Comparison of ENCODE assay signal across 19 cellular contexts in genomic region chr3:106431698-106432097, GRCh38.
DNase-seq lines count a peak whose midpoint lies in the region; ATAC-seq, FAIRE-seq and TF ChIP-seq lines count a peak whose summit lies in the region.
"Had no signal": no experiment of that assay in that cellular context is flagged by ENCODE, and none has a peak within 500 bp of the region (broad histone marks: within the 10 kb centered on the region; RNA-seq: fewer than 3 reads in every experiment).

No MANE protein-coding gene starts in this region.

- ATAC-seq in gastroesophageal sphincter (peak; percentile 47), HG02970 (IDR thresholded peaks at IDR 0.05; ENCODE audit: low FRiP score, unreplicated experiment) (no peak)
- no peak for ATAC-seq in activated naive CD8-positive, alpha-beta T cell treated with anti-CD3 and anti-CD28 coated beads, Interleukin-2, amount 50 U/mL, for 24 hours
- ATAC-seq in naive thymus-derived CD8-positive, alpha-beta T cell = no peak
- ATAC-seq: GM12878, K562 had no signal

- H3K9ac ChIP-seq in neuronal stem cell (ENCODE audit: low read depth, low read length, poor library complexity) = no peak overlapping the region

- peaks cover 37% of the 10 kb centered on the region for H3K4me1 Mint-ChIP-seq in activated naive CD8-positive, alpha-beta T cell treated with anti-CD3 and anti-CD28 coated beads, Interleukin-2, amount 50 U/mL, for 24 hours
- H3K4me1 Mint-ChIP-seq in naive thymus-derived CD8-positive, alpha-beta T cell = peaks cover 0 to 13% (median 3%) of the 10 kb centered on the region in 4 donors

- DNase-seq in GM19239 (ENCODE audit: insufficient read length, low spot score) (no peak), PC-9 (no peak), neuronal stem cell (ENCODE audit: low spot score) (no peak), cerebellar nuclear complex (lab: John Stamatoyannopoulos, UW) (no peak)
- no peak for DNase-seq in activated naive CD8-positive, alpha-beta T cell treated with anti-CD3 and anti-CD28 coated beads, Interleukin-2, amount 50 U/mL, for 24 hours
- no peak for DNase-seq in naive thymus-derived CD8-positive, alpha-beta T cell
- DNase-seq: BE2C; CD4-positive, alpha-beta T cell; EL; GOT3; NCI-H1092 treated with DMSO at 0.1 percent for 48 hours; NCI-H146; NCI-H774; Right ventricle myocardium superior had no signal

- H3K79me1 ChIP-seq in neuronal stem cell (ENCODE audit: low read depth, low read length) = no peaks in the 10 kb centered on the region

- no peak overlapping the region for H3K4ac ChIP-seq in neuronal stem cell (ENCODE audit: low read length)

- no peak overlapping the region for H2BK5ac ChIP-seq in neuronal stem cell (ENCODE audit: low read length)

- H3K4me3 Mint-ChIP-seq in activated naive CD8-positive, alpha-beta T cell treated with anti-CD3 and anti-CD28 coated beads, Interleukin-2, amount 50 U/mL, for 24 hours = no peak overlapping the region
- H3K4me3 Mint-ChIP-seq in naive thymus-derived CD8-positive, alpha-beta T cell = no peak overlapping the region
- H3K4me3 Mint-ChIP-seq: CD4-positive, alpha-beta T cell had no signal

- peaks cover 12% of the 10 kb centered on the region for H3K36me3 Mint-ChIP-seq in activated naive CD8-positive, alpha-beta T cell treated with anti-CD3 and anti-CD28 coated beads, Interleukin-2, amount 50 U/mL, for 24 hours (ENCODE audit: low read depth)
- H3K36me3 Mint-ChIP-seq in naive thymus-derived CD8-positive, alpha-beta T cell = no peaks in the 10 kb centered on the region

- H3K36me3 ChIP-seq in PC-9 (ENCODE audit: low read depth) (no peaks in the 10 kb centered on the region), gastroesophageal sphincter (no peaks in the 10 kb centered on the region), neuronal stem cell (replicated peaks in 1 of 2; ENCODE audit: control insufficient read depth in 2 of 2, insufficient read depth in 2 of 2, low read length in 2 of 2) (no peaks in the 10 kb centered on the region)
- H3K36me3 ChIP-seq: BE2C had no signal

- no peaks in the 10 kb centered on the region; the same call in 1 of the 2 replicates for H3K4me1 ChIP-seq in PC-9 (replicated peaks; ENCODE audit: insufficient read depth)
- H3K4me1 ChIP-seq in gastroesophageal sphincter = peaks cover 0 to 11% (median 6%) of the 10 kb centered on the region in 3 donors
- peaks cover 0 to 4% of the 10 kb centered on the region in 2 donors for H3K4me1 ChIP-seq in neuronal stem cell (ENCODE audit: control insufficient read depth in 2 of 2, insufficient read depth in 1 of 2, low read depth in 1 of 2, low read length in 2 of 2)
- H3K4me1 ChIP-seq: BE2C had no signal

- H3K9me3 ChIP-seq in PC-9 (ENCODE audit: insufficient read depth, low read depth) (peaks cover 20% of the 10 kb centered on the region), gastroesophageal sphincter (no peaks in the 10 kb centered on the region), neuronal stem cell (replicated peaks in 1 of 2; ENCODE audit: control insufficient read depth in 2 of 2, insufficient read depth in 1 of 2, low read depth in 1 of 2, low read length in 2 of 2) (no peaks in the 10 kb centered on the region)
- H3K9me3 ChIP-seq: BE2C had no signal

- no peaks in the 10 kb centered on the region for H4K20me1 ChIP-seq in PC-9 (ENCODE audit: insufficient read depth)

- no peak overlapping the region for H3K4me3 ChIP-seq in PC-9
- no peak overlapping the region for H3K4me3 ChIP-seq in gastroesophageal sphincter
- H3K4me3 ChIP-seq in neuronal stem cell (ENCODE audit: low read length in 2 of 2) = no peak overlapping the region
- H3K4me3 ChIP-seq: GM12878, K562 had no signal

- no peak overlapping the region for H2AK5ac ChIP-seq in neuronal stem cell (ENCODE audit: low read depth, low read length)

- peaks cover 9% of the 10 kb centered on the region; the same call in 1 of the 2 replicates for H3F3A ChIP-seq in PC-9 (ENCODE audit: insufficient read depth, low read depth)

- TF ChIP-seq POLR2A in gastroesophageal sphincter (IDR thresholded peaks at IDR 0.05) = no peak

- H3K27ac Mint-ChIP-seq in activated naive CD8-positive, alpha-beta T cell treated with anti-CD3 and anti-CD28 coated beads, Interleukin-2, amount 50 U/mL, for 24 hours = no peak overlapping the region
- no peak overlapping the region for H3K27ac Mint-ChIP-seq in naive thymus-derived CD8-positive, alpha-beta T cell
- H3K27ac Mint-ChIP-seq: CD4-positive, alpha-beta T cell had no signal

- H3K14ac ChIP-seq in neuronal stem cell (ENCODE audit: low read length) = no peak overlapping the region

- peak; percentile 56 for FAIRE-seq in GM19239 (lab: Jason Lieb, UNC)
- FAIRE-seq: A204.1, GM12878, K562 had no signal

- H2AFZ ChIP-seq in PC-9 = peak overlapping the region; percentile 37
- peak overlapping the region; percentile 73 for H2AFZ ChIP-seq in neuronal stem cell (ENCODE audit: low read length)

- H3K79me2 ChIP-seq in PC-9 (ENCODE audit: low read depth) = no peaks in the 10 kb centered on the region

- intact Hi-C loops in PC-9 (cut with micrococcal nuclease; ENCODE audit: unreplicated experiment) = no loop called here

- no peak for TF ChIP-seq EP300 in gastroesophageal sphincter (IDR thresholded peaks at IDR 0.05)

- H3K27me3 ChIP-seq in PC-9 (ENCODE audit: insufficient read depth, low read depth) (no peaks in the 10 kb centered on the region), gastroesophageal sphincter (no peaks in the 10 kb centered on the region), neuronal stem cell (ENCODE audit: control insufficient read depth in 3 of 3, insufficient read depth in 3 of 3, low read depth in 1 of 3, low read length in 3 of 3) (no peaks in the 10 kb centered on the region)
- H3K27me3 ChIP-seq: BE2C had no signal

- POLR2A ChIA-PET in PC-9 (lab: Charles Lee; ENCODE audit: unreplicated experiment) = no interaction called here
- POLR2A ChIA-PET in naive thymus-derived CD8-positive, alpha-beta T cell (lab: Charles Lee) = no interaction called here

- no peak overlapping the region for H2BK120ac ChIP-seq in neuronal stem cell (ENCODE audit: low read depth, low read length)

- H3K27me3 Mint-ChIP-seq in activated naive CD8-positive, alpha-beta T cell treated with anti-CD3 and anti-CD28 coated beads, Interleukin-2, amount 50 U/mL, for 24 hours = peaks cover 2% of the 10 kb centered on the region
- no peaks in the 10 kb centered on the region for H3K27me3 Mint-ChIP-seq in naive thymus-derived CD8-positive, alpha-beta T cell
- H3K27me3 Mint-ChIP-seq: CD4-positive, alpha-beta T cell had no signal

- H3K23ac ChIP-seq in neuronal stem cell (ENCODE audit: low read depth, low read length, poor library complexity) = no peak overlapping the region

- no peaks in the 10 kb centered on the region for H3K9me2 ChIP-seq in PC-9 (ENCODE audit: insufficient read depth)

- TF ChIP-seq CTCF in PC-9 (conservative IDR thresholded peaks at IDR 0.05) (no peak), gastroesophageal sphincter (IDR thresholded peaks at IDR 0.05) (no peak)

- H2BK15ac ChIP-seq in neuronal stem cell (ENCODE audit: low read length) = no peak overlapping the region

- H2BK12ac ChIP-seq in neuronal stem cell (ENCODE audit: low read length) = no peak overlapping the region

- no peak overlapping the region for H3K18ac ChIP-seq in neuronal stem cell (ENCODE audit: low read length)

- H3K9me3 Mint-ChIP-seq in activated naive CD8-positive, alpha-beta T cell treated with anti-CD3 and anti-CD28 coated beads, Interleukin-2, amount 50 U/mL, for 24 hours = peaks cover 28% of the 10 kb centered on the region
- H3K9me3 Mint-ChIP-seq in naive thymus-derived CD8-positive, alpha-beta T cell = peaks cover 0 to 9% (median 0%) of the 10 kb centered on the region in 9 donors
- H3K9me3 Mint-ChIP-seq: CD4-positive, alpha-beta T cell had no signal

- H4K8ac ChIP-seq in neuronal stem cell (ENCODE audit: low read depth, low read length) = no peak overlapping the region

- H3K27ac ChIP-seq in PC-9 = no peak overlapping the region
- peak overlapping the region in 2 of 4 donors; percentile 23 to 33 for H3K27ac ChIP-seq in gastroesophageal sphincter
- H3K27ac ChIP-seq in neuronal stem cell (replicated peaks; ENCODE audit: low read length) = no peak overlapping the region

- CTCF ChIA-PET in PC-9 (lab: Charles Lee) = no interaction called here

- H3K4me2 ChIP-seq in PC-9 (no peak overlapping the region), neuronal stem cell (ENCODE audit: insufficient read depth, low read length, poor library complexity, severe bottlenecking) (no peak overlapping the region)

- BruUV-seq in PC-9 (replicated peaks; lab: Mats Ljungman, UMichigan) = no TSS peak

- WGBS in gastroesophageal sphincter (ENCODE audit: low coverage in 1 of 2), 2 donors = 69 to 80% methylated on average over 4 to 7 of the region's 7 CpGs
- no CpG with 5 or more reads among the region's 7 CpGs for WGBS in neuronal stem cell (ENCODE audit: extremely low coverage in 2 of 2, insufficient read length in 2 of 2, insufficient replicate concordance in 1 of 2), 2 donors

- no peak overlapping the region for H4K91ac ChIP-seq in neuronal stem cell (ENCODE audit: low read depth, low read length, poor library complexity)
